In the genomic region with DNA sequence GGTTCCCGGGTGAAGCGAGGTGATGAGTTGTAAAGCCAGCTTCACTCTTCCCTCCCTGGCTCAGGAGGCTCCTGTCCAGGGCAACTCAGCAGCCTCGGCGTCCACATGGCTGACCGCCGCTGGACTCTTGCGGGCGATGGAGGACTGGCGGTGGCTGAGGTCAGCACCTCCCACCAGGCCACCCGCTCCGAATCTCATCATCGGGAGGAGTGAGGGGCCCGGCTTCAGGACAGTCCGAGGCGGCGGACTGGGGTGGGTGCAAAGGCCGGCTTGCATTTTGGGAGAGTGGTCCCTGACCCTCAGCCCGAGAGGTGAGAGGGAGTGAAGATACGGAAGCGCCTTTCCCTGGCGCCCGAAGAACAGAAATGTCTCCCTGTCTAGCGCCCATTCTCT, we compare ENCODE assay signal across 8 cellular contexts. TPM values are rescaled to one million over a fixed set of nuclear protein-coding genes. Genes with fewer than 3 reads are reported as not detected.
DNase-seq lines count a peak whose midpoint lies in the region; ATAC-seq, FAIRE-seq and TF ChIP-seq lines count a peak whose summit lies in the region.

No MANE protein-coding gene starts in this region.

- peak overlapping the region; percentile 93 to 100 (median 97) for H3K27ac Mint-ChIP-seq in naive thymus-derived CD4-positive, alpha-beta T cell

- BruUV-seq in PC-9 (replicated peaks; lab: Mats Ljungman, UMichigan), result TSS peak; percentile 47
- BruUV-seq in endothelial cell of umbilical vein (replicated peaks; lab: Mats Ljungman, UMichigan), result TSS peak; percentile 38

- H3K9me3 ChIP-seq in PC-9 (ENCODE audit: insufficient read depth, low read depth) (no peaks in the 10 kb centered on the region), endothelial cell of umbilical vein (replicated peaks; ENCODE audit: control insufficient read depth, insufficient read depth, low read length) (no peaks in the 10 kb centered on the region)
- no peaks in the 10 kb centered on the region for H3K9me3 ChIP-seq in naive thymus-derived CD4-positive, alpha-beta T cell (ENCODE audit: control insufficient read depth in 2 of 3, low read length in 3 of 3)

- CTCF ChIA-PET in PC-9 (lab: Charles Lee) (interaction anchor here (0.6 kb wide), 1 partner anchor 24 kb away, joined by 3 read pairs; no protein-coding TSS in a partner anchor), endothelial cell of umbilical vein (lab: Charles Lee) (interaction anchor here (1.0 kb wide), 2 partner anchors 228 to 480 kb away, joined by 3 read pairs; no protein-coding TSS in a partner anchor)
- CTCF ChIA-PET in naive thymus-derived CD4-positive, alpha-beta T cell (lab: Charles Lee), result interaction anchor here (1.1 to 6.7 kb wide), 2 partner anchors 12 to 16 kb away, joined by 3 to 27 read pairs; no protein-coding TSS in a partner anchor

- peaks cover 4 to 26% (median 8%) of the 10 kb centered on the region in 5 donors for H3K36me3 Mint-ChIP-seq in naive thymus-derived CD4-positive, alpha-beta T cell

- H3K4me1 ChIP-seq in PC-9 (replicated peaks; ENCODE audit: insufficient read depth), result peaks cover 16% of the 10 kb centered on the region
- H3K4me1 ChIP-seq in endothelial cell of umbilical vein (ENCODE audit: control insufficient read depth, extremely low read depth, insufficient read depth, low read length), result peaks cover 14% of the 10 kb centered on the region
- H3K4me1 ChIP-seq in naive thymus-derived CD4-positive, alpha-beta T cell (ENCODE audit: control insufficient read depth in 2 of 2, insufficient read depth in 2 of 2, low read length in 2 of 2), result peaks cover 8 to 13% of the 10 kb centered on the region in 2 donors

- H3K27ac ChIP-seq in PC-9 (peak overlapping the region; percentile 90), endothelial cell of umbilical vein (ENCODE audit: insufficient read depth, low read depth, low read length) (peak overlapping the region; percentile 89)
- peak overlapping the region; percentile 88 for H3K27ac ChIP-seq in naive thymus-derived CD4-positive, alpha-beta T cell (ENCODE audit: low read depth, low read length)

- H3K79me2 ChIP-seq in PC-9 (ENCODE audit: low read depth), result peaks cover 39% of the 10 kb centered on the region
- H3K79me2 ChIP-seq in endothelial cell of umbilical vein (ENCODE audit: control insufficient read depth, insufficient read depth, low read length), result peaks cover 45% of the 10 kb centered on the region

- no peaks in the 10 kb centered on the region for H3K9me1 ChIP-seq in endothelial cell of umbilical vein (replicated peaks; ENCODE audit: control insufficient read depth, extremely low read depth, insufficient read depth, low read length)

- H3K9me3 Mint-ChIP-seq in naive thymus-derived CD4-positive, alpha-beta T cell, result peaks cover 0 to 3% (median 0%) of the 10 kb centered on the region in 11 donors

- peak overlapping the region; percentile 86 for H2AFZ ChIP-seq in PC-9
- H2AFZ ChIP-seq in endothelial cell of umbilical vein (ENCODE audit: low read depth, low read length), result peak overlapping the region; percentile 14

- H3K4me3 Mint-ChIP-seq in naive thymus-derived CD4-positive, alpha-beta T cell, result peak overlapping the region; percentile 93 to 99 (median 96)

- TF ChIP-seq POLR2A in endothelial cell of umbilical vein (IDR thresholded peaks at IDR 0.05; ENCODE audit: low read depth, low read length), result no peak

- H3K4me1 Mint-ChIP-seq in naive thymus-derived CD4-positive, alpha-beta T cell, result peaks cover 37 to 63% (median 53%) of the 10 kb centered on the region in 7 donors

- TF ChIP-seq CTCF in PC-9 (conservative IDR thresholded peaks at IDR 0.05) (no peak), endothelial cell of umbilical vein (IDR thresholded peaks at IDR 0.05; ENCODE audit: extremely low read depth in 1 of 2, insufficient read depth in 1 of 2, low read depth in 1 of 2, low read length in 2 of 2) (no peak)

- dilution Hi-C loops in endothelial cell of umbilical vein (cut with MboI; ENCODE audit: extremely low pct_ligation_motif_present, low sequenced_read_pairs), result no loop called here

- peaks cover 13% of the 10 kb centered on the region for H3F3A ChIP-seq in PC-9 (ENCODE audit: insufficient read depth, low read depth)

- intact Hi-C loops in PC-9 (cut with micrococcal nuclease; ENCODE audit: unreplicated experiment) (loop anchor here (2.0 kb wide), 1 partner anchor 493 kb away; no protein-coding TSS in a partner anchor), endothelial cell of umbilical vein (cut with micrococcal nuclease) (no loop called here)
- intact Hi-C loops in naive thymus-derived CD4-positive, alpha-beta T cell (cut with micrococcal nuclease), result loop anchor here (1.0 to 10.0 kb wide), 11 partner anchors 139 to 1142 kb away; partner anchors contain the start of genes P4HA1 (in 2 of the 2), PSAP (in 2 of the 2), ANXA7 (in 1 of the 2) and MICU1 (in 1 of the 2)

- H4K20me1 ChIP-seq in PC-9 (ENCODE audit: insufficient read depth) (no peaks in the 10 kb centered on the region; the same call in none of the 2 replicates), endothelial cell of umbilical vein (replicated peaks; ENCODE audit: control insufficient read depth, extremely low read depth, insufficient read depth, low read length) (no peaks in the 10 kb centered on the region)

- H3K9me2 ChIP-seq in PC-9 (ENCODE audit: insufficient read depth), result no peaks in the 10 kb centered on the region

- H3K4me3 ChIP-seq in PC-9 (peak overlapping the region; percentile 85), endothelial cell of umbilical vein (replicated peaks in 1 of 3; ENCODE audit: insufficient read depth in 1 of 3, low read depth in 1 of 3, low read length in 3 of 3) (peak overlapping the region; percentile 66 to 80 (median 69))
- peak overlapping the region; percentile 98 for H3K4me3 ChIP-seq in naive thymus-derived CD4-positive, alpha-beta T cell (ENCODE audit: low read length)

- no peaks in the 10 kb centered on the region for H3K27me3 Mint-ChIP-seq in naive thymus-derived CD4-positive, alpha-beta T cell

- peak overlapping the region; percentile 97 for H3K9ac ChIP-seq in endothelial cell of umbilical vein (replicated peaks; ENCODE audit: extremely low read depth, insufficient read depth, low read length)

- no peak for FAIRE-seq in endothelial cell of umbilical vein (lab: Jason Lieb, UNC)

- DNase-seq in AG20443 (ENCODE audit: low spot score) (peak; percentile 62), PC-9 (peak in 1 of 2 experiments; percentile 34), endothelial cell of umbilical vein (ENCODE audit: low read depth, low spot score) (no peak), NCI-H2171 treated with DMSO at 0.1 percent for 48 hours (lab: John Stamatoyannopoulos, UW) (no peak)
- DNase-seq in naive thymus-derived CD4-positive, alpha-beta T cell, result no peak
- DNase-seq in central memory CD4-positive, alpha-beta T cell, result no peak

- H3K27me3 ChIP-seq in PC-9 (ENCODE audit: insufficient read depth, low read depth), result no peaks in the 10 kb centered on the region
- H3K27me3 ChIP-seq in endothelial cell of umbilical vein (ENCODE audit: control insufficient read depth in 2 of 2, insufficient read depth in 2 of 2, low read length in 2 of 2), result no peaks in the 10 kb centered on the region
- no peaks in the 10 kb centered on the region for H3K27me3 ChIP-seq in naive thymus-derived CD4-positive, alpha-beta T cell (ENCODE audit: control insufficient read depth in 2 of 2, insufficient read depth in 2 of 2, low read length in 2 of 2)

- POLR2A ChIA-PET in PC-9 (lab: Charles Lee; ENCODE audit: unreplicated experiment), result interaction anchor here (0.9 kb wide), 1 partner anchor 19 kb away, joined by 4 read pairs; no protein-coding TSS in a partner anchor
- POLR2A ChIA-PET in endothelial cell of umbilical vein (lab: Charles Lee), result interaction anchor here (1.0 to 1.1 kb wide), 2 partner anchors 11 to 743 kb away, joined by 3 read pairs; partner anchors contain the start of gene P4HA1
- POLR2A ChIA-PET in naive thymus-derived CD4-positive, alpha-beta T cell (lab: Charles Lee), result interaction anchor here (0.8 kb wide), 3 partner anchors 34 to 1980 kb away, joined by 3 to 4 read pairs (median 3); no protein-coding TSS in a partner anchor

- H3K36me3 ChIP-seq in PC-9 (ENCODE audit: low read depth), result no peaks in the 10 kb centered on the region
- H3K36me3 ChIP-seq in endothelial cell of umbilical vein (ENCODE audit: control insufficient read depth in 2 of 2, extremely low read depth in 1 of 2, insufficient read depth in 2 of 2, low read length in 2 of 2), result peaks cover 0 to 12% of the 10 kb centered on the region in 2 experiments
- peaks cover 0 to 40% (median 0%) of the 10 kb centered on the region in 3 experiments for H3K36me3 ChIP-seq in naive thymus-derived CD4-positive, alpha-beta T cell (ENCODE audit: control insufficient read depth in 2 of 3, insufficient read depth in 3 of 3, low read length in 3 of 3)

- peak; percentile 9 for ATAC-seq in GM21717 (IDR thresholded peaks at IDR 0.05; ENCODE audit: unreplicated experiment)
- no peak for ATAC-seq in naive thymus-derived CD4-positive, alpha-beta T cell
- ATAC-seq in GM21390 (IDR thresholded peaks at IDR 0.05; ENCODE audit: unreplicated experiment), result no peak

- peak overlapping the region; percentile 77 for H3K4me2 ChIP-seq in PC-9
- H3K4me2 ChIP-seq in endothelial cell of umbilical vein (ENCODE audit: insufficient read depth, low read length), result peak overlapping the region; percentile 74

TF ChIP-seq in endothelial cell of umbilical vein, 7 proteins besides CTCF, POLR2A, EP300 and RAD21 (continues in another document):
- TF ChIP-seq EZH2 (IDR thresholded peaks at IDR 0.05; ENCODE audit: borderline replicate concordance, low read depth, low read length, severe bottlenecking) (no peak), MAX (IDR thresholded peaks at IDR 0.05; ENCODE audit: insufficient read depth, insufficient read length) (no peak), FOS (IDR thresholded peaks at IDR 0.05; ENCODE audit: borderline replicate concordance, insufficient read depth, low read length) (no peak), POLR2AphosphoS5 (IDR thresholded peaks at IDR 0.05; ENCODE audit: insufficient read depth, low read depth, low read length) (no peak), MYC (IDR thresholded peaks at IDR 0.05; ENCODE audit: low read depth, low read length) (no peak)

RNA-seq across cellular contexts. Expression of gene DNAJB12, which starts 0.8 kb away (rescaled TPM):
- total RNA-seq in PC-9 (2021) (37.0 and 46.9 TPM in 2 replicates), endothelial cell of umbilical vein (44.2 and 45.2 TPM in 2 replicates)
- polyA plus RNA-seq in endothelial cell of umbilical vein, result 25.0 and 27.2 TPM in 2 replicates
- polyA plus RNA-seq in endothelial cell of umbilical vein (2011; cell fraction: cytosol; rRNA removed), result 28.7 and 29.4 TPM in 2 replicates
- polyA plus RNA-seq in endothelial cell of umbilical vein (2011; cell fraction: nucleus; rRNA removed), result 47.2 and 50.5 TPM in 2 replicates
- polyA plus RNA-seq in endothelial cell of umbilical vein (2012), result 23.5 and 23.7 TPM in 2 replicates
- 25.7 and 28.2 TPM in 2 replicates for polyA minus RNA-seq in endothelial cell of umbilical vein
- polyA minus RNA-seq in endothelial cell of umbilical vein (2011; cell fraction: cytosol; rRNA and poly(A)+ RNA removed), result 20.3 TPM
- polyA minus RNA-seq in endothelial cell of umbilical vein (2011; cell fraction: nucleus; rRNA and poly(A)+ RNA removed), result 30.6 and 33.3 TPM in 2 replicates
- 10 to 100 TPM; 24.6 to 40.5 (median 36.2) TPM for total RNA-seq in naive thymus-derived CD4-positive, alpha-beta T cell
- 10 to 100 TPM; 17.6 to 27.6 TPM for polyA plus RNA-seq in naive thymus-derived CD4-positive, alpha-beta T cell
